In the genomic region with DNA sequence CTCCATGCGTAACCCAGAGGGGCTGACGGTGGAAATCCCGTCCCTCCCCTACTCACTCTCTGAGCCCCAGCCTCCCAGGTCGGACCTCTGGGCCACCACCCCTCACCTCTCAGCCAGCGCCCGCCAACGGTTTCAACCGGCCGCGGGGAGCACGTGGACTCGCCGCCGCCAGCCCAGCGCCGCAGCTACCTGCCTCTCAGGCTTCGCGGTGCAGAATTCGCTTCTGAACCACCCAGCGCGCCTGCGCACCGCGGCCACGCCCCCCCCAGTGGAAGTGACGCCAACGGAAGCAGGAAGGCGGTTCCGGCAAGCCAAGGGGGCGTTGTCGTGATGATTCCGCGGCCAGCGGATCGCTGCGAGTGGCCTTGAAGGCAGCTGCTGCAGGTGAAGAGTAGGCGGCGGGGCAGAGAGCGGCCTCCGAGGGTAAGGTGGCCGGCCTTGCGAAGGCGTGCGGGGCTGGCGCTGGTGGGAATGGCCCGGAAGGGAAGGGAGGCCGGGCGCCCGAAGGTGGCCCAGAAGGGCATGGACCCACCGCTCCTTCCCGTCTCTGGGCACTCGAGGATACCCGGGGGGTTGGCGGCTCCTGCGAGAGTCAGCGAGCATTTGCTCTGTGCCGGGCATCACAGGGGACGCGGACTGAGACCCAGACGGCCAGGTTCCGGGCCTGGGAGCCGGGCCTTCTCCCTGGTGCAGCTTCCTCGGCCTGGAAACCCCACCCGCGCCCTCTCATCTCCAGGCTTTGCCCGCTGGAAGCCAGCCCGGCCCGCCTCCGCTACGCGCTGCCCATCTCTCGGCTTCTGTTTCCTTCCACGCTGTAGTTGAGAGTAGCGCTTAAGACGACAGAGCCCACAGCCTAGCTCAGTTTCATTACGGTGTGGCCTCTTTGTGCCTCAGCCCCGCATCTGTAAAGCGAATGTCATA, we compare ENCODE assay signal across 1 cellular context.
TF ChIP-seq lines count a peak whose summit lies in the region.

A gene with protein sequence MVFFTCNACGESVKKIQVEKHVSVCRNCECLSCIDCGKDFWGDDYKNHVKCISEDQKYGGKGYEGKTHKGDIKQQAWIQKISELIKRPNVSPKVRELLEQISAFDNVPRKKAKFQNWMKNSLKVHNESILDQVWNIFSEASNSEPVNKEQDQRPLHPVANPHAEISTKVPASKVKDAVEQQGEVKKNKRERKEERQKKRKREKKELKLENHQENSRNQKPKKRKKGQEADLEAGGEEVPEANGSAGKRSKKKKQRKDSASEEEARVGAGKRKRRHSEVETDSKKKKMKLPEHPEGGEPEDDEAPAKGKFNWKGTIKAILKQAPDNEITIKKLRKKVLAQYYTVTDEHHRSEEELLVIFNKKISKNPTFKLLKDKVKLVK (minus strand): TSS at position 225 of the 921 bp plus-strand sequence. CDS start 6,412 bp downstream, outside the sequence.
A gene with protein sequence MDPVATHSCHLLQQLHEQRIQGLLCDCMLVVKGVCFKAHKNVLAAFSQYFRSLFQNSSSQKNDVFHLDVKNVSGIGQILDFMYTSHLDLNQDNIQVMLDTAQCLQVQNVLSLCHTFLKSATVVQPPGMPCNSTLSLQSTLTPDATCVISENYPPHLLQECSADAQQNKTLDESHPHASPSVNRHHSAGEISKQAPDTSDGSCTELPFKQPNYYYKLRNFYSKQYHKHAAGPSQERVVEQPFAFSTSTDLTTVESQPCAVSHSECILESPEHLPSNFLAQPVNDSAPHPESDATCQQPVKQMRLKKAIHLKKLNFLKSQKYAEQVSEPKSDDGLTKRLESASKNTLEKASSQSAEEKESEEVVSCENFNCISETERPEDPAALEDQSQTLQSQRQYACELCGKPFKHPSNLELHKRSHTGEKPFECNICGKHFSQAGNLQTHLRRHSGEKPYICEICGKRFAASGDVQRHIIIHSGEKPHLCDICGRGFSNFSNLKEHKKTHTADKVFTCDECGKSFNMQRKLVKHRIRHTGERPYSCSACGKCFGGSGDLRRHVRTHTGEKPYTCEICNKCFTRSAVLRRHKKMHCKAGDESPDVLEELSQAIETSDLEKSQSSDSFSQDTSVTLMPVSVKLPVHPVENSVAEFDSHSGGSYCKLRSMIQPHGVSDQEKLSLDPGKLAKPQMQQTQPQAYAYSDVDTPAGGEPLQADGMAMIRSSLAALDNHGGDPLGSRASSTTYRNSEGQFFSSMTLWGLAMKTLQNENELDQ (plus strand): TSS at position 322 of the 921 bp plus-strand sequence. CDS start 9,695 bp downstream, outside the sequence.

TF ChIP-seq in K562, 482 proteins besides CTCF, POLR2A, EP300 and RAD21 (continued from another document and continues in another):
- TF ChIP-seq KDM2B (CRISPR knock-in tag; IDR thresholded peaks at IDR 0.05) (no peak), HNRNPLL (IDR thresholded peaks at IDR 0.05; ENCODE audit: low read depth, low read length, poor library complexity, severe bottlenecking) (peak; percentile 61), JUND (IDR thresholded peaks at IDR 0.05; ENCODE audit: borderline replicate concordance, low read depth, low read length) (peak; percentile 59), JUND (tag; IDR thresholded peaks at IDR 0.05; ENCODE audit: borderline replicate concordance, low read depth, low read length) (peak; percentile 18; the same call in 1 of the 3 replicates), CBFA2T2 (conservative IDR thresholded peaks at IDR 0.05) (no peak), MCM5 (IDR thresholded peaks at IDR 0.05; ENCODE audit: low read depth) (no peak), GTF2E2 (tag; IDR thresholded peaks at IDR 0.05) (no peak), MTA2 (IDR thresholded peaks at IDR 0.05; ENCODE audit: low read depth) (no peak), ZNF561 (CRISPR knock-in tag; conservative IDR thresholded peaks at IDR 0.05) (no peak), CBFA2T3 (IDR thresholded peaks at IDR 0.05) (no peak), ATF1 (CRISPR knock-in tag; IDR thresholded peaks at IDR 0.05) (no peak), ATF1 (tag; IDR thresholded peaks at IDR 0.05) (peak; percentile 90), ZNF12 (CRISPR knock-in tag; IDR thresholded peaks at IDR 0.05) (no peak), RB1 (IDR thresholded peaks at IDR 0.05; ENCODE audit: low read depth) (peak; percentile 8; the same call in 1 of the 2 replicates), NFIX (CRISPR knock-in tag; IDR thresholded peaks at IDR 0.05; ENCODE audit: low read depth) (no peak), ZNF316 (IDR thresholded peaks at IDR 0.05) (no peak), ZNF384 (IDR thresholded peaks at IDR 0.05; ENCODE audit: low read depth, low read length) (no peak), ZNF354B (CRISPR knock-in tag; IDR thresholded peaks at IDR 0.05) (no peak), PCBP1 (IDR thresholded peaks at IDR 0.05; ENCODE audit: low read depth, low read length, poor library complexity, severe bottlenecking) (no peak), RFX7 (CRISPR knock-in tag; IDR thresholded peaks at IDR 0.05) (no peak), EP400 (IDR thresholded peaks at IDR 0.05) (peak; percentile 95), ZNF212 (CRISPR knock-in tag; IDR thresholded peaks at IDR 0.05) (no peak), HDAC6 (IDR thresholded peaks at IDR 0.05; ENCODE audit: low read depth, low read length) (no peak), PTBP1 (IDR thresholded peaks at IDR 0.05; ENCODE audit: low read depth, low read length) (no peak), L3MBTL2 (IDR thresholded peaks at IDR 0.05) (peak; percentile 92), KAT8 (IDR thresholded peaks at IDR 0.05; ENCODE audit: low read depth) (no peak), GABPA (tag; conservative IDR thresholded peaks at IDR 0.05; ENCODE audit: low read depth) (peak; percentile 93), MTA1 (IDR thresholded peaks at IDR 0.05; ENCODE audit: borderline replicate concordance) (no peak; the same call in 1 of the 2 replicates), ETV5 (CRISPR knock-in tag; IDR thresholded peaks at IDR 0.05; ENCODE audit: low read depth) (no peak; the same call in 1 of the 2 replicates), SMAD3 (CRISPR knock-in tag; conservative IDR thresholded peaks at IDR 0.05) (no peak), PHF8 (IDR thresholded peaks at IDR 0.05; ENCODE audit: borderline replicate concordance, low read length) (peak; percentile 84; the same call in 1 of the 2 replicates), MYC (IDR thresholded peaks at IDR 0.05; ENCODE audit: low read depth, low read length) (peak; percentile 96), MYC (CRISPR knock-in tag; IDR thresholded peaks at IDR 0.05; ENCODE audit: borderline replicate concordance, low read depth) (peak; percentile 64), SIRT6 (IDR thresholded peaks at IDR 0.05; ENCODE audit: low read depth, low read length) (no peak), DIDO1 (tag; IDR thresholded peaks at IDR 0.05; ENCODE audit: low read depth) (no peak), NR2C2 (CRISPR knock-in tag; IDR thresholded peaks at IDR 0.05) (peak; percentile 68; the same call in 1 of the 2 replicates), NR2C2 (tag; IDR thresholded peaks at IDR 0.05) (no peak)
- TF ChIP-seq, protein P1, sequence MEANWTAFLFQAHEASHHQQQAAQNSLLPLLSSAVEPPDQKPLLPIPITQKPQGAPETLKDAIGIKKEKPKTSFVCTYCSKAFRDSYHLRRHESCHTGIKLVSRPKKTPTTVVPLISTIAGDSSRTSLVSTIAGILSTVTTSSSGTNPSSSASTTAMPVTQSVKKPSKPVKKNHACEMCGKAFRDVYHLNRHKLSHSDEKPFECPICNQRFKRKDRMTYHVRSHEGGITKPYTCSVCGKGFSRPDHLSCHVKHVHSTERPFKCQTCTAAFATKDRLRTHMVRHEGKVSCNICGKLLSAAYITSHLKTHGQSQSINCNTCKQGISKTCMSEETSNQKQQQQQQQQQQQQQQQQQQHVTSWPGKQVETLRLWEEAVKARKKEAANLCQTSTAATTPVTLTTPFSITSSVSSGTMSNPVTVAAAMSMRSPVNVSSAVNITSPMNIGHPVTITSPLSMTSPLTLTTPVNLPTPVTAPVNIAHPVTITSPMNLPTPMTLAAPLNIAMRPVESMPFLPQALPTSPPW (CRISPR knock-in tag; IDR thresholded peaks at IDR 0.05), result 0 out of 2 replicates have a peak, but pooled peaks have one; percentile 23
- TF ChIP-seq, protein P2, sequence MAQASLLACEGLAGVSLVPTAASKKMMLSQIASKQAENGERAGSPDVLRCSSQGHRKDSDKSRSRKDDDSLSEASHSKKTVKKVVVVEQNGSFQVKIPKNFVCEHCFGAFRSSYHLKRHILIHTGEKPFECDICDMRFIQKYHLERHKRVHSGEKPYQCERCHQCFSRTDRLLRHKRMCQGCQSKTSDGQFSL (CRISPR knock-in tag; IDR thresholded peaks at IDR 0.05), result 0 out of 2 replicates have a peak, but pooled peaks have one; percentile 24
- TF ChIP-seq, protein P2 (tag; IDR thresholded peaks at IDR 0.05), result no peak
- TF ChIP-seq, protein P3, sequence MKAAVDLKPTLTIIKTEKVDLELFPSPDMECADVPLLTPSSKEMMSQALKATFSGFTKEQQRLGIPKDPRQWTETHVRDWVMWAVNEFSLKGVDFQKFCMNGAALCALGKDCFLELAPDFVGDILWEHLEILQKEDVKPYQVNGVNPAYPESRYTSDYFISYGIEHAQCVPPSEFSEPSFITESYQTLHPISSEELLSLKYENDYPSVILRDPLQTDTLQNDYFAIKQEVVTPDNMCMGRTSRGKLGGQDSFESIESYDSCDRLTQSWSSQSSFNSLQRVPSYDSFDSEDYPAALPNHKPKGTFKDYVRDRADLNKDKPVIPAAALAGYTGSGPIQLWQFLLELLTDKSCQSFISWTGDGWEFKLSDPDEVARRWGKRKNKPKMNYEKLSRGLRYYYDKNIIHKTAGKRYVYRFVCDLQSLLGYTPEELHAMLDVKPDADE (conservative IDR thresholded peaks at IDR 0.05; ENCODE audit: control insufficient read depth, low read depth, low read length), result peak; percentile 82
- TF ChIP-seq, protein P4, sequence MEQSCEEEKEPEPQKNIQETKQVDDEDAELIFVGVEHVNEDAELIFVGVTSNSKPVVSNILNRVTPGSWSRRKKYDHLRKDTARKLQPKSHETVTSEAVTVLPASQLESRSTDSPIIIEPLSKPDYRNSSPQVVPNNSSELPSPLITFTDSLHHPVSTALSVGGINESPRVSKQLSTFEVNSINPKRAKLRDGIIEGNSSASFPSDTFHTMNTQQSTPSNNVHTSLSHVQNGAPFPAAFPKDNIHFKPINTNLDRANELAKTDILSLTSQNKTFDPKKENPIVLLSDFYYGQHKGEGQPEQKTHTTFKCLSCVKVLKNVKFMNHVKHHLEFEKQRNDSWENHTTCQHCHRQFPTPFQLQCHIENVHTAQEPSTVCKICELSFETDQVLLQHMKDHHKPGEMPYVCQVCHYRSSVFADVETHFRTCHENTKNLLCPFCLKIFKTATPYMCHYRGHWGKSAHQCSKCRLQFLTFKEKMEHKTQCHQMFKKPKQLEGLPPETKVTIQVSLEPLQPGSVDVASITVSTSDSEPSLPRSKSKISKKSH (CRISPR knock-in tag; IDR thresholded peaks at IDR 0.05), result no peak
- TF ChIP-seq, protein P5, sequence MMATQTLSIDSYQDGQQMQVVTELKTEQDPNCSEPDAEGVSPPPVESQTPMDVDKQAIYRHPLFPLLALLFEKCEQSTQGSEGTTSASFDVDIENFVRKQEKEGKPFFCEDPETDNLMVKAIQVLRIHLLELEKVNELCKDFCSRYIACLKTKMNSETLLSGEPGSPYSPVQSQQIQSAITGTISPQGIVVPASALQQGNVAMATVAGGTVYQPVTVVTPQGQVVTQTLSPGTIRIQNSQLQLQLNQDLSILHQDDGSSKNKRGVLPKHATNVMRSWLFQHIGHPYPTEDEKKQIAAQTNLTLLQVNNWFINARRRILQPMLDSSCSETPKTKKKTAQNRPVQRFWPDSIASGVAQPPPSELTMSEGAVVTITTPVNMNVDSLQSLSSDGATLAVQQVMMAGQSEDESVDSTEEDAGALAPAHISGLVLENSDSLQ (IDR thresholded peaks at IDR 0.05), result peak; percentile 58
- TF ChIP-seq, protein P6, sequence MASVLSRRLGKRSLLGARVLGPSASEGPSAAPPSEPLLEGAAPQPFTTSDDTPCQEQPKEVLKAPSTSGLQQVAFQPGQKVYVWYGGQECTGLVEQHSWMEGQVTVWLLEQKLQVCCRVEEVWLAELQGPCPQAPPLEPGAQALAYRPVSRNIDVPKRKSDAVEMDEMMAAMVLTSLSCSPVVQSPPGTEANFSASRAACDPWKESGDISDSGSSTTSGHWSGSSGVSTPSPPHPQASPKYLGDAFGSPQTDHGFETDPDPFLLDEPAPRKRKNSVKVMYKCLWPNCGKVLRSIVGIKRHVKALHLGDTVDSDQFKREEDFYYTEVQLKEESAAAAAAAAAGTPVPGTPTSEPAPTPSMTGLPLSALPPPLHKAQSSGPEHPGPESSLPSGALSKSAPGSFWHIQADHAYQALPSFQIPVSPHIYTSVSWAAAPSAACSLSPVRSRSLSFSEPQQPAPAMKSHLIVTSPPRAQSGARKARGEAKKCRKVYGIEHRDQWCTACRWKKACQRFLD (CRISPR knock-in tag; IDR thresholded peaks at IDR 0.05), result no peak
- TF ChIP-seq, protein P7, sequence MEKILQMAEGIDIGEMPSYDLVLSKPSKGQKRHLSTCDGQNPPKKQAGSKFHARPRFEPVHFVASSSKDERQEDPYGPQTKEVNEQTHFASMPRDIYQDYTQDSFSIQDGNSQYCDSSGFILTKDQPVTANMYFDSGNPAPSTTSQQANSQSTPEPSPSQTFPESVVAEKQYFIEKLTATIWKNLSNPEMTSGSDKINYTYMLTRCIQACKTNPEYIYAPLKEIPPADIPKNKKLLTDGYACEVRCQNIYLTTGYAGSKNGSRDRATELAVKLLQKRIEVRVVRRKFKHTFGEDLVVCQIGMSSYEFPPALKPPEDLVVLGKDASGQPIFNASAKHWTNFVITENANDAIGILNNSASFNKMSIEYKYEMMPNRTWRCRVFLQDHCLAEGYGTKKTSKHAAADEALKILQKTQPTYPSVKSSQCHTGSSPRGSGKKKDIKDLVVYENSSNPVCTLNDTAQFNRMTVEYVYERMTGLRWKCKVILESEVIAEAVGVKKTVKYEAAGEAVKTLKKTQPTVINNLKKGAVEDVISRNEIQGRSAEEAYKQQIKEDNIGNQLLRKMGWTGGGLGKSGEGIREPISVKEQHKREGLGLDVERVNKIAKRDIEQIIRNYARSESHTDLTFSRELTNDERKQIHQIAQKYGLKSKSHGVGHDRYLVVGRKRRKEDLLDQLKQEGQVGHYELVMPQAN (IDR thresholded peaks at IDR 0.05; ENCODE audit: borderline replicate concordance), result peak; percentile 97
- TF ChIP-seq, protein P8, sequence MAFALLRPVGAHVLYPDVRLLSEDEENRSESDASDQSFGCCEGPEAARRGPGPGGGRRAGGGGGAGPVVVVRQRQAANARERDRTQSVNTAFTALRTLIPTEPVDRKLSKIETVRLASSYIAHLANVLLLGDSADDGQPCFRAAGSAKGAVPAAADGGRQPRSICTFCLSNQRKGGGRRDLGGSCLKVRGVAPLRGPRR (CRISPR knock-in tag; IDR thresholded peaks at IDR 0.05), result no peak
- TF ChIP-seq, protein P9, sequence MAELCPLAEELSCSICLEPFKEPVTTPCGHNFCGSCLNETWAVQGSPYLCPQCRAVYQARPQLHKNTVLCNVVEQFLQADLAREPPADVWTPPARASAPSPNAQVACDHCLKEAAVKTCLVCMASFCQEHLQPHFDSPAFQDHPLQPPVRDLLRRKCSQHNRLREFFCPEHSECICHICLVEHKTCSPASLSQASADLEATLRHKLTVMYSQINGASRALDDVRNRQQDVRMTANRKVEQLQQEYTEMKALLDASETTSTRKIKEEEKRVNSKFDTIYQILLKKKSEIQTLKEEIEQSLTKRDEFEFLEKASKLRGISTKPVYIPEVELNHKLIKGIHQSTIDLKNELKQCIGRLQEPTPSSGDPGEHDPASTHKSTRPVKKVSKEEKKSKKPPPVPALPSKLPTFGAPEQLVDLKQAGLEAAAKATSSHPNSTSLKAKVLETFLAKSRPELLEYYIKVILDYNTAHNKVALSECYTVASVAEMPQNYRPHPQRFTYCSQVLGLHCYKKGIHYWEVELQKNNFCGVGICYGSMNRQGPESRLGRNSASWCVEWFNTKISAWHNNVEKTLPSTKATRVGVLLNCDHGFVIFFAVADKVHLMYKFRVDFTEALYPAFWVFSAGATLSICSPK (IDR thresholded peaks at IDR 0.05; ENCODE audit: borderline replicate concordance), result no peak
